Comparison of ENCODE assay signal across 1 cellular context in the genomic region with DNA sequence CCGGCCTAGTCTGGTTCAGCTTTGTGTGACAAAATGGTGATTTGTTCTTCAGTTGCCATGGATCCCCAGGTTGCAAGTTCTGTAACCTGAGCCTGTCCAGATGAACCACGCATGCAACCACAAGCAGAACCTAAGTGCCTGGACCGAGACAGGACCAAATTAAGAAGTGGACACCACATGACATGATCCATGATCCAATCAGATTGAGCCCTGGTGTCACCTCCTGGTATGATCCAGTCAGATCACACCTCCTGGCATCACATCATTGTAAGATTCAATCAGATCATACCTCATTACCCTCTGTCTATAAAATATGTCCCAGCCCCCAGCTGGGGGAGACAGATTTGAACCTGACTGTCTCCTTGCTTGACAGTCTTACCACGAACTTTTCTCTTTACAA.
TF ChIP-seq lines count a peak whose summit lies in the region.

No MANE protein-coding gene starts in this region.

TF ChIP-seq in GM12878, 131 proteins besides CTCF, POLR2A, EP300 and RAD21 (continued from another document):
- TF ChIP-seq, protein P1, sequence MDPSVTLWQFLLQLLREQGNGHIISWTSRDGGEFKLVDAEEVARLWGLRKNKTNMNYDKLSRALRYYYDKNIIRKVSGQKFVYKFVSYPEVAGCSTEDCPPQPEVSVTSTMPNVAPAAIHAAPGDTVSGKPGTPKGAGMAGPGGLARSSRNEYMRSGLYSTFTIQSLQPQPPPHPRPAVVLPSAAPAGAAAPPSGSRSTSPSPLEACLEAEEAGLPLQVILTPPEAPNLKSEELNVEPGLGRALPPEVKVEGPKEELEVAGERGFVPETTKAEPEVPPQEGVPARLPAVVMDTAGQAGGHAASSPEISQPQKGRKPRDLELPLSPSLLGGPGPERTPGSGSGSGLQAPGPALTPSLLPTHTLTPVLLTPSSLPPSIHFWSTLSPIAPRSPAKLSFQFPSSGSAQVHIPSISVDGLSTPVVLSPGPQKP (IDR thresholded peaks at IDR 0.05; ENCODE audit: low read depth, low read length) = no peak
- TF ChIP-seq, protein P2, sequence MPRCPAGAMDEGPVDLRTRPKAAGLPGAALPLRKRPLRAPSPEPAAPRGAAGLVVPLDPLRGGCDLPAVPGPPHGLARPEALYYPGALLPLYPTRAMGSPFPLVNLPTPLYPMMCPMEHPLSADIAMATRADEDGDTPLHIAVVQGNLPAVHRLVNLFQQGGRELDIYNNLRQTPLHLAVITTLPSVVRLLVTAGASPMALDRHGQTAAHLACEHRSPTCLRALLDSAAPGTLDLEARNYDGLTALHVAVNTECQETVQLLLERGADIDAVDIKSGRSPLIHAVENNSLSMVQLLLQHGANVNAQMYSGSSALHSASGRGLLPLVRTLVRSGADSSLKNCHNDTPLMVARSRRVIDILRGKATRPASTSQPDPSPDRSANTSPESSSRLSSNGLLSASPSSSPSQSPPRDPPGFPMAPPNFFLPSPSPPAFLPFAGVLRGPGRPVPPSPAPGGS (IDR thresholded peaks at IDR 0.05; ENCODE audit: borderline replicate concordance, insufficient read depth, low read depth, low read length, poor library complexity, severe bottlenecking) = no peak
- no peak for TF ChIP-seq CHD2 (IDR thresholded peaks at IDR 0.05; ENCODE audit: borderline replicate concordance, low read depth, low read length)
- TF ChIP-seq MYC (IDR thresholded peaks at IDR 0.05; ENCODE audit: insufficient read depth, insufficient read length, insufficient replicate concordance, low read length, severe bottlenecking) = no peak
- TF ChIP-seq, protein P3, sequence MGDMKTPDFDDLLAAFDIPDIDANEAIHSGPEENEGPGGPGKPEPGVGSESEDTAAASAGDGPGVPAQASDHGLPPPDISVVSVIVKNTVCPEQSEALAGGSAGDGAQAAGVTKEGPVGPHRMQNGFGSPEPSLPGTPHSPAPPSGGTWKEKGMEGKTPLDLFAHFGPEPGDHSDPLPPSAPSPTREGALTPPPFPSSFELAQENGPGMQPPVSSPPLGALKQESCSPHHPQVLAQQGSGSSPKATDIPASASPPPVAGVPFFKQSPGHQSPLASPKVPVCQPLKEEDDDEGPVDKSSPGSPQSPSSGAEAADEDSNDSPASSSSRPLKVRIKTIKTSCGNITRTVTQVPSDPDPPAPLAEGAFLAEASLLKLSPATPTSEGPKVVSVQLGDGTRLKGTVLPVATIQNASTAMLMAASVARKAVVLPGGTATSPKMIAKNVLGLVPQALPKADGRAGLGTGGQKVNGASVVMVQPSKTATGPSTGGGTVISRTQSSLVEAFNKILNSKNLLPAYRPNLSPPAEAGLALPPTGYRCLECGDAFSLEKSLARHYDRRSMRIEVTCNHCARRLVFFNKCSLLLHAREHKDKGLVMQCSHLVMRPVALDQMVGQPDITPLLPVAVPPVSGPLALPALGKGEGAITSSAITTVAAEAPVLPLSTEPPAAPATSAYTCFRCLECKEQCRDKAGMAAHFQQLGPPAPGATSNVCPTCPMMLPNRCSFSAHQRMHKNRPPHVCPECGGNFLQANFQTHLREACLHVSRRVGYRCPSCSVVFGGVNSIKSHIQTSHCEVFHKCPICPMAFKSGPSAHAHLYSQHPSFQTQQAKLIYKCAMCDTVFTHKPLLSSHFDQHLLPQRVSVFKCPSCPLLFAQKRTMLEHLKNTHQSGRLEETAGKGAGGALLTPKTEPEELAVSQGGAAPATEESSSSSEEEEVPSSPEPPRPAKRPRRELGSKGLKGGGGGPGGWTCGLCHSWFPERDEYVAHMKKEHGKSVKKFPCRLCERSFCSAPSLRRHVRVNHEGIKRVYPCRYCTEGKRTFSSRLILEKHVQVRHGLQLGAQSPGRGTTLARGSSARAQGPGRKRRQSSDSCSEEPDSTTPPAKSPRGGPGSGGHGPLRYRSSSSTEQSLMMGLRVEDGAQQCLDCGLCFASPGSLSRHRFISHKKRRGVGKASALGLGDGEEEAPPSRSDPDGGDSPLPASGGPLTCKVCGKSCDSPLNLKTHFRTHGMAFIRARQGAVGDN (IDR thresholded peaks at IDR 0.05) = no peak
- no peak for TF ChIP-seq SREBF1 (IDR thresholded peaks at IDR 0.05; ENCODE audit: low read length)
TF ChIP-seq in GM12878: peak in this region for 0.
